ENCODE assay signal across 9 cellular contexts in the genomic region with DNA sequence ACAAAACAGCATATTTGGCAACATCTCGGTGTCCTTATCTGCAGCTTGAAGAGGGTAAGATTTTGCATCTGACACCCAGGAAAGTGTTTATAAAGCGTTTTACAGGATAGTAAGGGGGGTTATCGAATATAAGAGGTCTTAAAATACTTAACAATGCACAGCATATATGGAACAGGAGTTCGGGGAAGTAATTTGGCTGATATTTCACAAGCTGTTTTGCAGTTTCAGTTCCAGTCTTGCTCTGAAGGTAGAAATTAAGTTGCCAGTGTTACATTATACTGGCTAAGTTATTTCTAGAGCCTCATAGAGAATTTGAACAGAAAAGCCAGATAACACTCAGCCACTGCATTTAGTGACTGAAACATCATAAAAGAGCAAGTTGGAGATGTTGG. TPM values are rescaled to one million over a fixed set of nuclear protein-coding genes. Genes with fewer than 3 reads are reported as not detected.
DNase-seq lines count a peak whose midpoint lies in the region; ATAC-seq and TF ChIP-seq lines count a peak whose summit lies in the region.
"Had no signal": no experiment of that assay in that cellular context is flagged by ENCODE, and none has a peak within 500 bp of the region (broad histone marks: within the 10 kb centered on the region; RNA-seq: fewer than 3 reads in every experiment).

No MANE protein-coding gene starts in this region.

- H3K9me2 ChIP-seq in SK-N-SH: no peaks in the 10 kb centered on the region

- H3K9ac ChIP-seq in SK-N-SH (no peak overlapping the region), iPS-18a (ENCODE audit: low read length) (peak overlapping the region; percentile 92)

- no peak for ATAC-seq in SK-N-SH treated with all-trans-retinoic acid at 6 μM for 48 hours

- no peak for TF ChIP-seq RAD21 in SK-N-SH (IDR thresholded peaks at IDR 0.05; ENCODE audit: low read length)

- DNase-seq in SK-N-SH: no peak
- no peak for DNase-seq in Peyer's patch
- no peak for DNase-seq in suprapubic skin (ENCODE audit: low spot score in 2 of 2)
- no peak for DNase-seq in NCI-H2171 (lab: John Stamatoyannopoulos, UW)
- DNase-seq in activated CD8-positive, alpha-beta memory T cell treated with anti-CD3 and anti-CD28 coated beads for 24 hours: no peak
- DNase-seq in iPS-NIHi7 (ENCODE audit: extremely low spot score): no peak
- DNase-seq: NCI-H1048 had no signal

- H3K79me2 ChIP-seq in SK-N-SH (ENCODE audit: insufficient read depth): peaks cover 41% of the 10 kb centered on the region

- H4K20me1 ChIP-seq in SK-N-SH (ENCODE audit: insufficient read depth): no peaks in the 10 kb centered on the region; the same call in 1 of the 2 replicates

- TF ChIP-seq POLR2A in Peyer's patch (IDR thresholded peaks at IDR 0.05) (no peak), suprapubic skin (IDR thresholded peaks at IDR 0.05) (no peak)

- CTCF ChIA-PET in SK-N-SH (lab: Yijun Ruan, JAX): interaction anchor here (1.1 to 3.0 kb wide), 4 partner anchors 191 to 262 kb away, joined by 3 to 56 read pairs (median 11); no protein-coding TSS in a partner anchor

- POLR2A ChIA-PET in SK-N-SH (lab: Yijun Ruan, JAX): interaction anchor here (1.6 kb wide), 1 partner anchor 27 kb away, joined by 3 read pairs; no protein-coding TSS in a partner anchor

- H2AFZ ChIP-seq in SK-N-SH (ENCODE audit: low read depth): peak overlapping the region; percentile 90; the same call in 1 of the 2 replicates

- H3K36me3 ChIP-seq in SK-N-SH (replicated peaks in 1 of 2; ENCODE audit: control insufficient read depth in 1 of 2, insufficient read depth in 2 of 2, low read length in 1 of 2) (peaks cover 0 to 13% of the 10 kb centered on the region in 2 experiments), Peyer's patch (no peaks in the 10 kb centered on the region), iPS-18a (ENCODE audit: control insufficient read depth, low read depth, low read length) (no peaks in the 10 kb centered on the region), suprapubic skin (no peaks in the 10 kb centered on the region)

- H3K27me3 ChIP-seq in SK-N-SH (ENCODE audit: insufficient read depth): no peaks in the 10 kb centered on the region
- H3K27me3 ChIP-seq in Peyer's patch: no peaks in the 10 kb centered on the region
- peaks cover 13% of the 10 kb centered on the region for H3K27me3 ChIP-seq in iPS-18a (ENCODE audit: control insufficient read depth, insufficient read depth, low read length)
- no peaks in the 10 kb centered on the region for H3K27me3 ChIP-seq in suprapubic skin

- H3K9me3 ChIP-seq in SK-N-SH (no peaks in the 10 kb centered on the region), Peyer's patch (no peaks in the 10 kb centered on the region), iPS-18a (ENCODE audit: control insufficient read depth, low read depth, low read length) (no peaks in the 10 kb centered on the region), suprapubic skin (no peaks in the 10 kb centered on the region)

- H3K27ac ChIP-seq in SK-N-SH (ENCODE audit: low read depth in 2 of 2, low read length in 1 of 2): no peak overlapping the region
- peak overlapping the region; percentile 91 to 96 (median 94) for H3K27ac ChIP-seq in Peyer's patch
- H3K27ac ChIP-seq in iPS-18a (ENCODE audit: low read length): no peak overlapping the region
- peak overlapping the region; percentile 97 for H3K27ac ChIP-seq in suprapubic skin

- peaks cover 22% of the 10 kb centered on the region for H3F3A ChIP-seq in SK-N-SH (replicated peaks; ENCODE audit: insufficient read depth)

- H3K4me3 ChIP-seq in SK-N-SH (ENCODE audit: low read depth in 2 of 2, low read length in 1 of 2) (no peak overlapping the region), Peyer's patch (peak overlapping the region; percentile 76 to 86 (median 84)), iPS-18a (ENCODE audit: low read length) (peak overlapping the region; percentile 95), suprapubic skin (peak overlapping the region; percentile 83)

- TF ChIP-seq EP300 in SK-N-SH (IDR thresholded peaks at IDR 0.05; ENCODE audit: borderline replicate concordance in 1 of 2, low read depth in 1 of 2, low read length in 1 of 2) (no peak), suprapubic skin (IDR thresholded peaks at IDR 0.05) (no peak)

- peak overlapping the region; percentile 86; the same call in 1 of the 2 replicates for H3K4me2 ChIP-seq in SK-N-SH

- 61% methylated on average over 4 of the region's 4 CpGs for WGBS in SK-N-SH (ENCODE audit: low lambda C conversion rate)
- WGBS in suprapubic skin: 40% methylated on average over 4 of the region's 4 CpGs

- H3K4me1 ChIP-seq in SK-N-SH (ENCODE audit: control insufficient read depth in 1 of 2, insufficient read depth in 2 of 2, low read depth in 1 of 2, low read length in 1 of 2) (peaks cover 15 to 18% of the 10 kb centered on the region in 2 experiments), Peyer's patch (peaks cover 0 to 31% (median 7%) of the 10 kb centered on the region in 4 donors), iPS-18a (ENCODE audit: control insufficient read depth, low read depth, low read length) (peaks cover 16% of the 10 kb centered on the region), suprapubic skin (peaks cover 48% of the 10 kb centered on the region)

- TF ChIP-seq CTCF in SK-N-SH (IDR thresholded peaks at IDR 0.05) (no peak), Peyer's patch (IDR thresholded peaks at IDR 0.05) (no peak), suprapubic skin (IDR thresholded peaks at IDR 0.05) (no peak)

TF ChIP-seq in SK-N-SH, 30 proteins besides CTCF, POLR2A, EP300 and RAD21:
- no peak for TF ChIP-seq CHD2 (IDR thresholded peaks at IDR 0.05; ENCODE audit: low read length, partially characterized antibody)
- TF ChIP-seq SIN3A (IDR thresholded peaks at IDR 0.05; ENCODE audit: borderline replicate concordance, low read depth, low read length): no peak
- TF ChIP-seq TAF1 (IDR thresholded peaks at IDR 0.05; ENCODE audit: borderline replicate concordance, low read depth, low read length): no peak
- no peak for TF ChIP-seq TCF12 (IDR thresholded peaks at IDR 0.05)
- no peak for TF ChIP-seq MXI1 (IDR thresholded peaks at IDR 0.05; ENCODE audit: low read depth, low read length)

TF ChIP-seq in SK-N-SH treated with all-trans-retinoic acid at 6 μM for 48 hours, 23 proteins besides CTCF, POLR2A, EP300 and RAD21 (continues in another document):
- TF ChIP-seq, protein P1, sequence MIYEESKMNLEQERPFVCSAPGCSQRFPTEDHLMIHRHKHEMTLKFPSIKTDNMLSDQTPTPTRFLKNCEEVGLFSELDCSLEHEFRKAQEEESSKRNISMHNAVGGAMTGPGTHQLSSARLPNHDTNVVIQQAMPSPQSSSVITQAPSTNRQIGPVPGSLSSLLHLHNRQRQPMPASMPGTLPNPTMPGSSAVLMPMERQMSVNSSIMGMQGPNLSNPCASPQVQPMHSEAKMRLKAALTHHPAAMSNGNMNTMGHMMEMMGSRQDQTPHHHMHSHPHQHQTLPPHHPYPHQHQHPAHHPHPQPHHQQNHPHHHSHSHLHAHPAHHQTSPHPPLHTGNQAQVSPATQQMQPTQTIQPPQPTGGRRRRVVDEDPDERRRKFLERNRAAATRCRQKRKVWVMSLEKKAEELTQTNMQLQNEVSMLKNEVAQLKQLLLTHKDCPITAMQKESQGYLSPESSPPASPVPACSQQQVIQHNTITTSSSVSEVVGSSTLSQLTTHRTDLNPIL (CRISPR knock-in tag; IDR thresholded peaks at IDR 0.05; ENCODE audit: low read depth): no peak
- no peak for TF ChIP-seq RARB (CRISPR knock-in tag; IDR thresholded peaks at IDR 0.05)
- TF ChIP-seq ZFP3 (CRISPR knock-in tag; IDR thresholded peaks at IDR 0.05): no peak
- TF ChIP-seq, protein P2, sequence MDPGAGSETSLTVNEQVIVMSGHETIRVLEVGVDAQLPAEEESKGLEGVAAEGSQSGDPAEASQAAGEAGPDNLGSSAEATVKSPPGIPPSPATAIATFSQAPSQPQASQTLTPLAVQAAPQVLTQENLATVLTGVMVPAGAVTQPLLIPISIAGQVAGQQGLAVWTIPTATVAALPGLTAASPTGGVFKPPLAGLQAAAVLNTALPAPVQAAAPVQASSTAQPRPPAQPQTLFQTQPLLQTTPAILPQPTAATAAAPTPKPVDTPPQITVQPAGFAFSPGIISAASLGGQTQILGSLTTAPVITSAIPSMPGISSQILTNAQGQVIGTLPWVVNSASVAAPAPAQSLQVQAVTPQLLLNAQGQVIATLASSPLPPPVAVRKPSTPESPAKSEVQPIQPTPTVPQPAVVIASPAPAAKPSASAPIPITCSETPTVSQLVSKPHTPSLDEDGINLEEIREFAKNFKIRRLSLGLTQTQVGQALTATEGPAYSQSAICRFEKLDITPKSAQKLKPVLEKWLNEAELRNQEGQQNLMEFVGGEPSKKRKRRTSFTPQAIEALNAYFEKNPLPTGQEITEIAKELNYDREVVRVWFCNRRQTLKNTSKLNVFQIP (CRISPR knock-in tag; IDR thresholded peaks at IDR 0.05; ENCODE audit: borderline replicate concordance, low read depth): no peak
- no peak for TF ChIP-seq CSDC2 (CRISPR knock-in tag; IDR thresholded peaks at IDR 0.05)
- TF ChIP-seq BACH2 (CRISPR knock-in tag; IDR thresholded peaks at IDR 0.05; ENCODE audit: borderline replicate concordance): no peak
- TF ChIP-seq, protein P3, sequence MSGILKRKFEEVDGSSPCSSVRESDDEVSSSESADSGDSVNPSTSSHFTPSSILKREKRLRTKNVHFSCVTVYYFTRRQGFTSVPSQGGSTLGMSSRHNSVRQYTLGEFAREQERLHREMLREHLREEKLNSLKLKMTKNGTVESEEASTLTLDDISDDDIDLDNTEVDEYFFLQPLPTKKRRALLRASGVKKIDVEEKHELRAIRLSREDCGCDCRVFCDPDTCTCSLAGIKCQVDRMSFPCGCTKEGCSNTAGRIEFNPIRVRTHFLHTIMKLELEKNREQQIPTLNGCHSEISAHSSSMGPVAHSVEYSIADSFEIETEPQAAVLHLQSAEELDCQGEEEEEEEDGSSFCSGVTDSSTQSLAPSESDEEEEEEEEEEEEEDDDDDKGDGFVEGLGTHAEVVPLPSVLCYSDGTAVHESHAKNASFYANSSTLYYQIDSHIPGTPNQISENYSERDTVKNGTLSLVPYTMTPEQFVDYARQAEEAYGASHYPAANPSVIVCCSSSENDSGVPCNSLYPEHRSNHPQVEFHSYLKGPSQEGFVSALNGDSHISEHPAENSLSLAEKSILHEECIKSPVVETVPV (CRISPR knock-in tag; IDR thresholded peaks at IDR 0.05): no peak
- TF ChIP-seq ARNTL (CRISPR knock-in tag; IDR thresholded peaks at IDR 0.05; ENCODE audit: borderline replicate concordance, low read depth): no peak
- TF ChIP-seq SNAI2 (CRISPR knock-in tag; IDR thresholded peaks at IDR 0.05): no peak
- no peak for TF ChIP-seq ZNF8 (CRISPR knock-in tag; IDR thresholded peaks at IDR 0.05)

RNA-seq across cellular contexts. Expression of a gene that starts 0.9 kb away (rescaled TPM):
- polyA plus RNA-seq in SK-N-SH (2012; rRNA removed): 28.1 and 31.8 TPM in 2 replicates
- polyA plus RNA-seq in SK-N-SH (2012; cell fraction: cytosol; rRNA removed): 31.8 and 34.0 TPM in 2 replicates
- polyA plus RNA-seq in SK-N-SH (2012; cell fraction: nucleus; rRNA removed): 54.6 and 89.8 TPM in 2 replicates
- 100 to 1,000 TPM in 1 of 4 donors, 10 to 100 TPM in 3; 47.1 to 123 (median 78.4) TPM for total RNA-seq in Peyer's patch
- total RNA-seq in suprapubic skin: 100 to 1,000 TPM; 109 to 226 (median 125) TPM

RNA-seq across cellular contexts. Expression of a gene that starts 26.6 kb away (rescaled TPM):
- 7.3 and 9.0 TPM in 2 replicates for polyA plus RNA-seq in SK-N-SH (2012; rRNA removed)
- polyA plus RNA-seq in SK-N-SH (2012; cell fraction: cytosol; rRNA removed): 8.7 and 11.1 TPM in 2 replicates
- 2.9 and 5.2 TPM in 2 replicates for polyA plus RNA-seq in SK-N-SH (2012; cell fraction: nucleus; rRNA removed)
- total RNA-seq in Peyer's patch (1 to 10 TPM; 6.6 to 9.5 (median 8.5) TPM), suprapubic skin (10 to 100 TPM in 3 of 4 donors, 1 to 10 TPM in 1; 8.2 to 22.8 (median 14.5) TPM)

Comparison
In these comparisons a context has a peak if more than half of its experiments do, and no peak if none do; other contexts are left out.
1. H3K27ac ChIP-seq: peak in Peyer's patch (4 of 4) and suprapubic skin (single experiment); none in SK-N-SH (0 of 2) and iPS-18a (single experiment).
2. H3K4me3 ChIP-seq: peak in Peyer's patch (4 of 4), iPS-18a (single experiment) and suprapubic skin (single experiment); none in SK-N-SH (0 of 2).